ENCODE assay signal across 8 cellular contexts in genomic region chr19:43784981-43785808, GRCh38. TPM values are rescaled to one million over a fixed set of nuclear protein-coding genes. Genes with fewer than 3 reads are reported as not detected.
DNase-seq lines count a peak whose midpoint lies in the region; ATAC-seq, FAIRE-seq and TF ChIP-seq lines count a peak whose summit lies in the region.

No MANE protein-coding gene starts in this region.

- peaks cover 50% of the 10 kb centered on the region for H3K4me1 ChIP-seq in A549

- peak; percentile 68 for FAIRE-seq in A549 (lab: Jason Lieb, UNC)

- TF ChIP-seq POLR2A in A549 (IDR thresholded peaks at IDR 0.05; ENCODE audit: low read length) = no peak

- peak overlapping the region; percentile 66 for H3K4me3 Mint-ChIP-seq in activated naive CD8-positive, alpha-beta T cell treated with anti-CD3 and anti-CD28 coated beads for 36 hours

- H3K9me3 Mint-ChIP-seq in activated naive CD8-positive, alpha-beta T cell treated with anti-CD3 and anti-CD28 coated beads for 36 hours = no peaks in the 10 kb centered on the region

- H3K27ac Mint-ChIP-seq in activated naive CD8-positive, alpha-beta T cell treated with anti-CD3 and anti-CD28 coated beads for 36 hours = peak overlapping the region; percentile 84

- peaks cover 31% of the 10 kb centered on the region for H3K4me1 Mint-ChIP-seq in activated naive CD8-positive, alpha-beta T cell treated with anti-CD3 and anti-CD28 coated beads for 36 hours

- H3K9me3 ChIP-seq in A549 = no peaks in the 10 kb centered on the region

- H3K4me2 ChIP-seq in A549 = peak overlapping the region; percentile 79

- WGBS in A549 (ENCODE audit: missing lambda C conversion rate) = 3% methylated on average over 10 of the region's 10 CpGs

- peaks cover 6% of the 10 kb centered on the region for H3K27me3 Mint-ChIP-seq in activated naive CD8-positive, alpha-beta T cell treated with anti-CD3 and anti-CD28 coated beads for 36 hours

- TF ChIP-seq RAD21 in A549 (conservative IDR thresholded peaks at IDR 0.05 in 1 of 2, IDR thresholded peaks at IDR 0.05 in 1 of 2) = peak; percentile 99 to 100

- DNase-seq in A549 (ENCODE audit: low read depth in 1 of 2, low spot score in 1 of 2) = peak; percentile 81 to 90
- DNase-seq in GM12865 (ENCODE audit: low read depth) = peak; percentile 88
- peak; percentile 86 to 87 for DNase-seq in Kasumi-1 (lab: John Stamatoyannopoulos, UW)
- DNase-seq in RPMI8226 = peak; percentile 73
- peak; percentile 53 for DNase-seq in activated naive CD8-positive, alpha-beta T cell treated with anti-CD3 and anti-CD28 coated beads for 36 hours
- DNase-seq in head of caudate nucleus = peak in 36 of 42 donors; percentile 20 to 76 (median 52)
- peak; percentile 87 for DNase-seq in posterior vena cava (ENCODE audit: low spot score)

- H3K27ac ChIP-seq in A549 = peak overlapping the region; percentile 93 to 95

- peak; percentile 66 to 82 for ATAC-seq in A549
- no peak for ATAC-seq in GM21717 (IDR thresholded peaks at IDR 0.05; ENCODE audit: unreplicated experiment)

- 0 out of 3 replicates have a peak overlapping the region, but pooled peaks have one; percentile 3 for H3K4me3 ChIP-seq in A549
- H3K4me3 ChIP-seq in GM12865 (ENCODE audit: low read depth, low read length) = no peak overlapping the region

- no peak for TF ChIP-seq EP300 in A549 (IDR thresholded peaks at IDR 0.05)

- intact Hi-C loops in head of caudate nucleus (cut with DNase I) = loop anchor here (5.0 kb wide), 1 partner anchor 38 kb away; no protein-coding TSS in a partner anchor
- intact Hi-C loops in posterior vena cava (cut with DNase I) = loop anchor here (2.0 to 5.0 kb wide), 2 partner anchors 38 to 40 kb away; no protein-coding TSS in a partner anchor

- peak; percentile 99 for TF ChIP-seq CTCF in A549 (IDR thresholded peaks at IDR 0.05)
- peak; percentile 100 for TF ChIP-seq CTCF in GM12865 (IDR thresholded peaks at IDR 0.05; ENCODE audit: insufficient read depth, low read depth, low read length, missing control alignments)

- POLR2A ChIA-PET in A549 (lab: Yijun Ruan, JAX) = interaction anchor here (1.3 to 1.9 kb wide), 3 partner anchors 20 to 117 kb away, joined by 6 to 12 read pairs (median 11); partner anchors contain the start of gene SMG9

- H3K36me3 Mint-ChIP-seq in activated naive CD8-positive, alpha-beta T cell treated with anti-CD3 and anti-CD28 coated beads for 36 hours = peaks cover 3% of the 10 kb centered on the region

- CTCF ChIA-PET in A549 (lab: Yijun Ruan, JAX) = interaction anchor here (0.5 to 24.0 kb wide), 29 partner anchors 8 to 338 kb away, joined by 3 to 565 read pairs (median 4); partner anchors contain the start of genes IRGC, IRGQ, PLAUR and SMG9

TF ChIP-seq in A549, 52 proteins besides CTCF, POLR2A, EP300 and RAD21:
- TF ChIP-seq ESRRA (IDR thresholded peaks at IDR 0.05; ENCODE audit: borderline replicate concordance, low read length) = peak; percentile 89
- TF ChIP-seq HEYL (CRISPR knock-in tag; IDR thresholded peaks at IDR 0.05) = no peak
- no peak for TF ChIP-seq GATA3 (IDR thresholded peaks at IDR 0.05; ENCODE audit: borderline replicate concordance)
- TF ChIP-seq FOSB (CRISPR knock-in tag; IDR thresholded peaks at IDR 0.05) = no peak
- 0 out of 2 replicates have a peak, but pooled peaks have one; percentile 34 for TF ChIP-seq HOXB13 (CRISPR knock-in tag; IDR thresholded peaks at IDR 0.05; ENCODE audit: low read depth)
- 0 out of 2 replicates have a peak, but pooled peaks have one; percentile 28 for TF ChIP-seq HOXB5 (CRISPR knock-in tag; IDR thresholded peaks at IDR 0.05)
- no peak for TF ChIP-seq NPAS2 (CRISPR knock-in tag; IDR thresholded peaks at IDR 0.05; ENCODE audit: borderline replicate concordance)
- TF ChIP-seq SMC3 (IDR thresholded peaks at IDR 0.05) = peak; percentile 97
- TF ChIP-seq E2F6 (IDR thresholded peaks at IDR 0.05; ENCODE audit: borderline replicate concordance, low read depth) = peak; percentile 77; the same call in 1 of the 2 replicates
- no peak for TF ChIP-seq HMGXB4 (CRISPR knock-in tag; IDR thresholded peaks at IDR 0.05; ENCODE audit: borderline replicate concordance)
- peak in 1 of 2 experiments; percentile 43; a peak in 2 of 5 replicates for TF ChIP-seq JUN (IDR thresholded peaks at IDR 0.05)
- peak; percentile 75 for TF ChIP-seq ZFP36 (IDR thresholded peaks at IDR 0.05; ENCODE audit: borderline replicate concordance, partially characterized antibody)
- no peak for TF ChIP-seq HDAC2 (IDR thresholded peaks at IDR 0.05)
- peak; percentile 69 for TF ChIP-seq MAX (IDR thresholded peaks at IDR 0.05)
- 0 out of 2 replicates have a peak, but pooled peaks have one; percentile 57 for TF ChIP-seq TP53 (CRISPR knock-in tag; IDR thresholded peaks at IDR 0.05)

RNA-seq across cellular contexts. Expression of gene KCNN4, which starts 4.4 kb away (rescaled TPM):
- 15.7 and 20.7 TPM in 2 replicates for polyA plus RNA-seq in A549 (2011; rRNA removed)
- 20.1 and 24.6 TPM in 2 replicates for polyA plus RNA-seq in A549 (2012; cell fraction: cytosol; rRNA removed)
- 87.0 TPM in 2 replicates for polyA plus RNA-seq in A549 (2012; cell fraction: nucleus; rRNA removed)
- 16.9 to 21.0 TPM (median 20.7 TPM) in 3 replicates for polyA plus RNA-seq in A549 (2017; fragmentation: RNase III; extraction: RNeasy Plus Mini Kit Qiagen cat#74134 plus additional on column Dnase treatment)
- polyA minus RNA-seq in A549 (2011; rRNA and poly(A)+ RNA removed) = 22.6 and 25.6 TPM in 2 replicates
- total RNA-seq in activated naive CD8-positive, alpha-beta T cell treated with anti-CD3 and anti-CD28 coated beads for 36 hours = 10 to 100 TPM; 38.9 to 41.5 TPM
- total RNA-seq in posterior vena cava = 1 to 10 TPM; 4.0 to 5.8 TPM

RNA-seq across cellular contexts. Expression of gene LYPD5, which starts 17.1 kb away (rescaled TPM):
- 0.12 and 0.16 TPM in 2 replicates for polyA plus RNA-seq in A549 (2011; rRNA removed)
- polyA plus RNA-seq in A549 (2012; cell fraction: cytosol; rRNA removed) = 0.15 and 0.19 TPM in 2 replicates
- polyA plus RNA-seq in A549 (2012; cell fraction: nucleus; rRNA removed) = 0.28 and 0.33 TPM in 2 replicates
- polyA plus RNA-seq in A549 (2017; fragmentation: RNase III; extraction: RNeasy Plus Mini Kit Qiagen cat#74134 plus additional on column Dnase treatment) = 0.09 to 0.22 TPM (median 0.18 TPM) in 3 replicates
- 0.37 and 1.0 TPM in 2 replicates for polyA minus RNA-seq in A549 (2011; rRNA and poly(A)+ RNA removed)
- 1 to 10 TPM; 1.6 TPM for total RNA-seq in activated naive CD8-positive, alpha-beta T cell treated with anti-CD3 and anti-CD28 coated beads for 36 hours
- 1 to 10 TPM; 2.5 to 4.0 TPM for total RNA-seq in posterior vena cava

RNA-seq across cellular contexts. Expression of gene SMG9, which starts 30.4 kb away (rescaled TPM):
- 14.2 and 24.4 TPM in 2 replicates for polyA plus RNA-seq in A549 (2011; rRNA removed)
- 21.1 and 23.9 TPM in 2 replicates for polyA plus RNA-seq in A549 (2012; cell fraction: cytosol; rRNA removed)
- 112 and 116 TPM in 2 replicates for polyA plus RNA-seq in A549 (2012; cell fraction: nucleus; rRNA removed)
- 44.2 to 47.3 TPM (median 46.7 TPM) in 3 replicates for polyA plus RNA-seq in A549 (2017; fragmentation: RNase III; extraction: RNeasy Plus Mini Kit Qiagen cat#74134 plus additional on column Dnase treatment)
- polyA minus RNA-seq in A549 (2011; rRNA and poly(A)+ RNA removed) = 18.3 and 18.5 TPM in 2 replicates
- total RNA-seq in activated naive CD8-positive, alpha-beta T cell treated with anti-CD3 and anti-CD28 coated beads for 36 hours = 10 to 100 TPM; 55.7 to 58.1 TPM
- total RNA-seq in posterior vena cava = 10 to 100 TPM; 35.3 to 40.4 TPM

RNA-seq across cellular contexts. Expression of gene ZNF283, which starts 41.9 kb away (rescaled TPM):
- polyA plus RNA-seq in A549 (2011; rRNA removed) = 5.1 and 8.9 TPM in 2 replicates
- polyA plus RNA-seq in A549 (2012; cell fraction: cytosol; rRNA removed) = 0.70 and 1.4 TPM in 2 replicates
- 0.72 and 1.3 TPM in 2 replicates for polyA plus RNA-seq in A549 (2012; cell fraction: nucleus; rRNA removed)
- polyA plus RNA-seq in A549 (2017; fragmentation: RNase III; extraction: RNeasy Plus Mini Kit Qiagen cat#74134 plus additional on column Dnase treatment) = 5.2 to 6.1 TPM (median 5.6 TPM) in 3 replicates
- polyA minus RNA-seq in A549 (2011; rRNA and poly(A)+ RNA removed) = 5.7 and 6.8 TPM in 2 replicates
- total RNA-seq in activated naive CD8-positive, alpha-beta T cell treated with anti-CD3 and anti-CD28 coated beads for 36 hours = 1 to 10 TPM; 5.6 to 7.2 TPM
- total RNA-seq in posterior vena cava = 1 to 10 TPM; 9.7 to 9.8 TPM

Comparison
In these comparisons a context has a peak if more than half of its experiments do, and no peak if none do; other contexts are left out.
1. RNA of gene KCNN4, which starts 4.4 kb away (total RNA-seq): 38.9 to 41.5 TPM in activated naive CD8-positive, alpha-beta T cell treated with anti-CD3 and anti-CD28 coated beads for 36 hours; 4.0 to 5.8 TPM in posterior vena cava; every median in the first group is over 4 times any median in the second.
2. Peak in every context shown above with its lines, with median percentiles within 50 percentile points of each other: DNase-seq.